Comparison of ENCODE assay signal across 7 cellular contexts in genomic region chr11:46352063-46352841, GRCh38. TPM values are rescaled to one million over a fixed set of nuclear protein-coding genes. Genes with fewer than 3 reads are reported as not detected.
DNase-seq lines count a peak whose midpoint lies in the region; ATAC-seq and TF ChIP-seq lines count a peak whose summit lies in the region.

No MANE protein-coding gene starts in this region.

- no peak overlapping the region for H2BK12ac ChIP-seq in H9 (ENCODE audit: insufficient read length, low read depth, low read length)

- no peak overlapping the region for H2AK5ac ChIP-seq in H9 (ENCODE audit: insufficient read length, low read length)

- no peak overlapping the region for H3K4ac ChIP-seq in H9 (ENCODE audit: low read depth, low read length)

- no peak overlapping the region for H3K14ac ChIP-seq in H9 (ENCODE audit: insufficient read depth, low read length)

- peak overlapping the region in 1 of 2 donors; percentile 3 for H3K4me3 ChIP-seq in right atrium auricular region

- H3K4me1 ChIP-seq in H9 (ENCODE audit: insufficient read depth, low read length) (peaks cover 13% of the 10 kb centered on the region; the same call in 1 of the 2 replicates), right atrium auricular region (peaks cover 0 to 68% of the 10 kb centered on the region in 2 donors)

- no peak for ATAC-seq in HG03571 (IDR thresholded peaks at IDR 0.05; ENCODE audit: unreplicated experiment)
- ATAC-seq in GM21381 (IDR thresholded peaks at IDR 0.05; ENCODE audit: unreplicated experiment), result no peak

- H3K79me1 ChIP-seq in H9 (ENCODE audit: insufficient read depth, low read depth, low read length, poor library complexity, severe bottlenecking), result peaks cover 12% of the 10 kb centered on the region

- H3K36me3 ChIP-seq in right atrium auricular region, result no peaks in the 10 kb centered on the region

- H3K27ac ChIP-seq in H9 (ENCODE audit: insufficient read length, low read depth, low read length) (no peak overlapping the region), right atrium auricular region (peak overlapping the region; percentile 77 to 80)

- H3K27me3 Mint-ChIP-seq in H9 (ENCODE audit: low read depth), result no peaks in the 10 kb centered on the region

- H3K4me2 ChIP-seq in H9 (ENCODE audit: insufficient read depth, insufficient read length, low read length), result no peak overlapping the region

- H3T11ph ChIP-seq in H9 (ENCODE audit: low read length), result no peak overlapping the region

- H3K4me3 Mint-ChIP-seq in H9, result peak overlapping the region in 1 of 2 experiments; percentile 42; a peak in 2 of 5 replicates

- H3K18ac ChIP-seq in H9 (ENCODE audit: insufficient read length, low read depth, low read length), result no peak overlapping the region

- peaks cover 0 to 13% (median 0%) of the 10 kb centered on the region in 3 experiments; a peak in 1 of 7 replicates for H3K36me3 Mint-ChIP-seq in H9 (ENCODE audit: insufficient read depth in 1 of 3, low read depth in 3 of 3)

- H3K9me3 Mint-ChIP-seq in H9, result no peaks in the 10 kb centered on the region

- H3K9me3 ChIP-seq in H9 (ENCODE audit: control insufficient read depth, low read depth, low read length) (no peaks in the 10 kb centered on the region), right atrium auricular region (no peaks in the 10 kb centered on the region)

- no peak overlapping the region for H4K5ac ChIP-seq in H9 (ENCODE audit: insufficient read length, low read depth, low read length)

- H4K8ac ChIP-seq in H9 (replicated peaks; ENCODE audit: insufficient read length, low read depth, low read length), result no peak overlapping the region

- no peak overlapping the region for H2BK15ac ChIP-seq in H9 (ENCODE audit: low read depth, low read length)

- peaks cover 10% of the 10 kb centered on the region for H3K23me2 ChIP-seq in H9 (ENCODE audit: insufficient read length, low read depth, low read length, poor library complexity, severe bottlenecking)

- H2AFZ ChIP-seq in H9 (ENCODE audit: low read length), result no peak overlapping the region

- TF ChIP-seq CTCF in H9 (conservative IDR thresholded peaks at IDR 0.05) (peak; percentile 99), right atrium auricular region (IDR thresholded peaks at IDR 0.05) (peak; percentile 92 to 97)

- H4K91ac ChIP-seq in H9 (ENCODE audit: insufficient read length, low read depth, low read length), result no peak overlapping the region

- H3K23ac ChIP-seq in H9 (ENCODE audit: insufficient read length, low read depth, low read length), result no peak overlapping the region

- H3K9ac ChIP-seq in H9 (ENCODE audit: extremely low read depth, insufficient read length, low read length), result no peak overlapping the region

- no peak overlapping the region for H3K56ac ChIP-seq in H9 (ENCODE audit: insufficient read length, low read depth, low read length)

- no CpG with 5 or more reads among the region's 33 CpGs for WGBS in H9 (ENCODE audit: extremely low coverage, insufficient read length, low lambda C conversion rate)

- no peak overlapping the region for H2BK120ac ChIP-seq in H9 (ENCODE audit: low read depth, low read length, poor library complexity, severe bottlenecking)

- H4K20me1 ChIP-seq in H9 (ENCODE audit: control insufficient read depth, insufficient read depth, insufficient read length), result peaks cover 5% of the 10 kb centered on the region

- H3K27me3 ChIP-seq in H9 (ENCODE audit: insufficient read depth, low read length) (no peaks in the 10 kb centered on the region), right atrium auricular region (no peaks in the 10 kb centered on the region)

- peaks cover 58 to 69% of the 10 kb centered on the region in 2 experiments for H3K4me1 Mint-ChIP-seq in H9

- no peak overlapping the region for H2BK20ac ChIP-seq in H9 (ENCODE audit: low read depth, low read length, poor library complexity, severe bottlenecking)

- H3K79me2 ChIP-seq in H9 (ENCODE audit: insufficient read depth, low read length), result peaks cover 14% of the 10 kb centered on the region; the same call in 1 of the 2 replicates

- peak overlapping the region in 2 of 3 experiments; percentile 52 to 81; a peak in 4 of 7 replicates for H3K27ac Mint-ChIP-seq in H9

- peak; percentile 82 for DNase-seq in H9
- peak; percentile 73 for DNase-seq in T follicular helper cell (ENCODE audit: low read depth)
- peak; percentile 32 for DNase-seq in activated naive CD8-positive, alpha-beta T cell treated with anti-CD3 and anti-CD28 coated beads, Interleukin-2, amount 50 U/mL, for 16 hours (ENCODE audit: low read depth, low spot score)
- no peak for DNase-seq in right atrium auricular region (ENCODE audit: low spot score)
- DNase-seq in stimulated activated CD4-positive, alpha-beta T cell treated with anti-CD3 and anti-CD28 coated beads, Interleukin-15, amount 100 ng/mL, for 1 hour (ENCODE audit: low read depth in 1 of 2, low spot score in 1 of 2), result peak; percentile 58 to 60

- H2BK5ac ChIP-seq in H9 (ENCODE audit: insufficient read length, low read length), result no peak overlapping the region

RNA-seq across cellular contexts. Expression of gene DGKZ, which starts 5.0 kb away (rescaled TPM):
- 68.8 and 68.9 TPM in 2 replicates for total RNA-seq in H9 (2021)
- 100 to 1,000 TPM in 1 of 2 donors, 10 to 100 TPM in 1; 91.7 to 116 TPM for total RNA-seq in right atrium auricular region

RNA-seq across cellular contexts. Expression of gene MDK, which starts 29.2 kb away (rescaled TPM):
- total RNA-seq in H9 (2021), result 392 and 407 TPM in 2 replicates
- 10 to 100 TPM; 11.9 to 26.4 TPM for total RNA-seq in right atrium auricular region

RNA-seq across cellular contexts. Expression of gene CHRM4, which starts 39.3 kb away (rescaled TPM):
- total RNA-seq in H9 (2021), result 1.0 and 1.1 TPM in 2 replicates
- total RNA-seq in right atrium auricular region, result under 1 TPM in 1 of 2 donors, not detected in 1; 0.28 TPM

Comparison
In these comparisons a context has a peak if more than half of its experiments do, and no peak if none do; other contexts are left out.
1. RNA of gene MDK, which starts 29.2 kb away (total RNA-seq): 392 to 407 TPM in H9; 11.9 to 26.4 TPM in right atrium auricular region; every median in the first group is over 10 times any median in the second.